ENCODE assay signal across 15 cellular contexts in the genomic region with DNA sequence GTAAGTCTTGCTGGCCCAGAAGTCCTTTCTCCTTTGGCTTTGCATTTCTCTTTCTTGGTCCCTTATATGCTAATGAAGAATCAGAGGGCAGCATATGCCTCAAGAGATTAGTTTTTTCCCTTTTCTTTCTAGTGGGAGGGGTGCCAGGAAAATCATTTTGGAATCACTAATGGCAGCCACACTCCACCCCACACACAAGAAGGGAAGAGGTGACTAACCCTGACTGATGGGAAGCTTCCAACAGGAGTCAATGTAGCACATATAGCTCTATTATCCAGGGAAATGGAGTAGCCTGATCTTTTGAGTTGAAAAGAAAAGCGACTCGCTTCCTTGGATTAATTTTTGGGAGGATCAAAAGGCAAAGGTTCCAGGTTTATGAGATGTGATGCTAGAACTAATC.
DNase-seq lines count a peak whose midpoint lies in the region; FAIRE-seq and TF ChIP-seq lines count a peak whose summit lies in the region.
"Had no signal": no experiment of that assay in that cellular context is flagged by ENCODE, and none has a peak within 500 bp of the region (broad histone marks: within the 10 kb centered on the region; RNA-seq: fewer than 3 reads in every experiment).

No MANE protein-coding gene starts in this region.

- H3K4me1 ChIP-seq in mammary epithelial cell (ENCODE audit: insufficient read depth, low read length) (peaks cover 30% of the 10 kb centered on the region), breast epithelium (no peaks in the 10 kb centered on the region), keratinocyte (ENCODE audit: control insufficient read depth, extremely low read depth, insufficient read depth, low read length) (peaks cover 32% of the 10 kb centered on the region)
- H3K4me1 ChIP-seq: Caco-2, HAP-1 had no signal

- H3K79me2 ChIP-seq in mammary epithelial cell (ENCODE audit: insufficient read depth, low read length) (no peaks in the 10 kb centered on the region), keratinocyte (ENCODE audit: control insufficient read depth, insufficient read depth, low read length) (no peaks in the 10 kb centered on the region)

- dilution Hi-C loops in mammary epithelial cell (cut with HindIII; ENCODE audit: low sequenced_read_pairs) (loop anchor here (5.0 kb wide), 1 partner anchor 79 kb away; no protein-coding TSS in a partner anchor), keratinocyte (cut with MboI; ENCODE audit: extremely low pct_ligation_motif_present, low sequenced_read_pairs) (no loop called here)

- TF ChIP-seq CTCF in mammary epithelial cell (conservative IDR thresholded peaks at IDR 0.05 in 1 of 2, IDR thresholded peaks at IDR 0.05 in 1 of 2; ENCODE audit: extremely low read depth in 1 of 2, insufficient read depth in 1 of 2, low read depth in 1 of 2, low read length in 2 of 2) (no peak), breast epithelium (IDR thresholded peaks at IDR 0.05) (no peak), astrocyte of the cerebellum (IDR thresholded peaks at IDR 0.05; ENCODE audit: low read depth, low read length, missing control alignments) (no peak), keratinocyte (optimal IDR thresholded peaks at IDR 0.05 in 1 of 3, IDR thresholded peaks at IDR 0.05 in 1 of 3, conservative IDR thresholded peaks at IDR 0.05 in 1 of 3; ENCODE audit: extremely low read depth in 1 of 3, insufficient read depth in 2 of 3, low read length in 3 of 3) (no peak), D721Med (IDR thresholded peaks at IDR 0.05; ENCODE audit: insufficient read depth, missing control alignments) (no peak)

- intact Hi-C loops in mammary epithelial cell (cut with micrococcal nuclease) (no loop called here), breast epithelium (cut with DNase I; ENCODE audit: low total_unique reads) (no loop called here)

- H3K9ac ChIP-seq in mammary epithelial cell (ENCODE audit: insufficient read depth, low read length) (no peak overlapping the region), keratinocyte (ENCODE audit: control insufficient read depth, extremely low read depth, insufficient read depth, low read length) (no peak overlapping the region)

- H3K27ac ChIP-seq in mammary epithelial cell (ENCODE audit: insufficient read depth, low read depth, low read length): no peak overlapping the region
- H3K27ac ChIP-seq in breast epithelium: no peak overlapping the region
- H3K27ac ChIP-seq in keratinocyte (ENCODE audit: control insufficient read depth, insufficient read depth, low read length): no peak overlapping the region
- H3K27ac ChIP-seq: 22Rv1 had no signal

- DNase-seq in mammary epithelial cell (no peak), breast epithelium (ENCODE audit: low spot score in 2 of 2) (no peak), astrocyte of the cerebellum (ENCODE audit: low read depth) (peak; percentile 9), keratinocyte (ENCODE audit: low read depth, low spot score) (no peak), GF-D8 (lab: John Stamatoyannopoulos, UW) (no peak), superior temporal gyrus (ENCODE audit: extremely low spot score) (no peak), D721Med (ENCODE audit: insufficient read length, low spot score) (no peak)
- DNase-seq: Caco-2; CD8-positive, alpha-beta memory T cell; DMS53; IMR-90 had no signal

- H3K4me2 ChIP-seq in mammary epithelial cell (ENCODE audit: insufficient read depth, low read depth, low read length): no peak overlapping the region
- no peak overlapping the region for H3K4me2 ChIP-seq in keratinocyte (ENCODE audit: control insufficient read depth, extremely low read depth, insufficient read depth, low read depth, low read length)

- in situ Hi-C loops in mammary epithelial cell (cut with MboI; ENCODE audit: low sequenced_read_pairs in 2 of 2): no loop called here
- in situ Hi-C loops in astrocyte of the cerebellum (cut with HindIII; ENCODE audit: low sequenced_read_pairs): no loop called here

- peak overlapping the region; percentile 18 for H2AFZ ChIP-seq in mammary epithelial cell (ENCODE audit: low read depth, low read length)
- peak overlapping the region; percentile 7 for H2AFZ ChIP-seq in keratinocyte (ENCODE audit: control insufficient read depth, low read length)

- H3K9me1 ChIP-seq in keratinocyte (ENCODE audit: control insufficient read depth, extremely low read depth, insufficient read depth, low read length): no peaks in the 10 kb centered on the region

- WGBS in mammary epithelial cell (ENCODE audit: low coverage, missing lambda C conversion rate): 100% methylated on average over 2 of the region's 2 CpGs

- no peaks in the 10 kb centered on the region for H3K9me3 ChIP-seq in mammary epithelial cell (replicated peaks; ENCODE audit: insufficient read depth, low read length)
- no peaks in the 10 kb centered on the region for H3K9me3 ChIP-seq in breast epithelium
- H3K9me3 ChIP-seq in keratinocyte (ENCODE audit: control insufficient read depth, low read depth, low read length): no peaks in the 10 kb centered on the region
- H3K9me3 ChIP-seq: Caco-2, HAP-1 had no signal

- TF ChIP-seq POLR2A in breast epithelium (IDR thresholded peaks at IDR 0.05): no peak

- H3K27me3 ChIP-seq in mammary epithelial cell (ENCODE audit: insufficient read depth, low read length) (no peaks in the 10 kb centered on the region), breast epithelium (no peaks in the 10 kb centered on the region), keratinocyte (ENCODE audit: control insufficient read depth, extremely low read depth, insufficient read depth, low read length) (no peaks in the 10 kb centered on the region)

- BruUV-seq in mammary epithelial cell (replicated peaks; lab: Mats Ljungman, UMichigan): no TSS peak

- H4K20me1 ChIP-seq in mammary epithelial cell (ENCODE audit: insufficient read depth, low read length) (no peaks in the 10 kb centered on the region), keratinocyte (ENCODE audit: control insufficient read depth, extremely low read depth, insufficient read depth, low read length) (no peaks in the 10 kb centered on the region)

- H3K36me3 ChIP-seq in mammary epithelial cell (ENCODE audit: insufficient read depth, low read length) (no peaks in the 10 kb centered on the region), breast epithelium (no peaks in the 10 kb centered on the region), keratinocyte (ENCODE audit: control insufficient read depth in 2 of 2, extremely low read depth in 1 of 2, insufficient read depth in 2 of 2, low read length in 2 of 2) (no peaks in the 10 kb centered on the region)
- H3K36me3 ChIP-seq: HAP-1 had no signal

- CTCF ChIA-PET in mammary epithelial cell (lab: Charles Lee; ENCODE audit: low non-redundant PET): no interaction called here

- H3K4me3 ChIP-seq in mammary epithelial cell (replicated peaks in 1 of 3; ENCODE audit: insufficient read depth in 1 of 3, low read depth in 2 of 3, low read length in 3 of 3) (no peak overlapping the region), breast epithelium (no peak overlapping the region), astrocyte of the cerebellum (ENCODE audit: low read depth, low read length) (no peak overlapping the region), keratinocyte (ENCODE audit: control insufficient read depth in 2 of 3, extremely low read depth in 1 of 3, insufficient read depth in 2 of 3, low read depth in 1 of 3, low read length in 3 of 3) (no peak overlapping the region)
- H3K4me3 ChIP-seq: HAP-1 had no signal

- FAIRE-seq in keratinocyte (lab: Jason Lieb, UNC) (peak; percentile 82), D721Med (lab: Jason Lieb, UNC) (no peak)
- FAIRE-seq: GM12891, H1 had no signal
